Comparison of ENCODE assay signal across 12 cellular contexts in genomic region chr10:78210976-78211375, GRCh38.
"Had no signal": no experiment of that assay in that cellular context is flagged by ENCODE, and none has a peak within 500 bp of the region (broad histone marks: within the 10 kb centered on the region; RNA-seq: fewer than 3 reads in every experiment).

No MANE protein-coding gene starts in this region.

- H3K9me3 Mint-ChIP-seq: naive B cell had no signal

- H3K4me3 ChIP-seq: heart right ventricle, psoas muscle, right lobe of liver, stomach, thoracic aorta, transverse colon had no signal

- H3K36me3 Mint-ChIP-seq: naive B cell had no signal

- H3K27ac ChIP-seq: parathyroid adenoma, psoas muscle, right lobe of liver, thoracic aorta had no signal

- H3K9ac ChIP-seq: parathyroid adenoma had no signal

- H3K4me3 Mint-ChIP-seq: naive B cell had no signal

- DNase-seq: effector memory CD4-positive, alpha-beta T cell; naive B cell; right lobe of liver; stimulated activated CD4-positive, alpha-beta T cell treated with anti-CD3 and anti-CD28 coated beads, Interleukin-1b, Interleukin-23, amount 100 ng/mL, for 48 hours; stimulated activated CD4-positive, alpha-beta T cell treated with anti-CD3 and anti-CD28 coated beads, Interleukin-4, amount 100 ng/mL, for 24 hours; stimulated activated naive CD4-positive, alpha-beta T cell; stomach; transverse colon had no signal

- H3K4me1 ChIP-seq: right lobe of liver had no signal

- H2AFZ ChIP-seq: parathyroid adenoma had no signal

- H3K36me3 ChIP-seq: heart right ventricle, right lobe of liver, stomach, thoracic aorta, transverse colon had no signal

- H3K27me3 ChIP-seq: heart right ventricle, right lobe of liver, transverse colon had no signal

- H3K9me3 ChIP-seq: heart right ventricle, psoas muscle, right lobe of liver, stomach, thoracic aorta, transverse colon had no signal
